Comparison of ENCODE assay signal across 14 cellular contexts in the genomic region with DNA sequence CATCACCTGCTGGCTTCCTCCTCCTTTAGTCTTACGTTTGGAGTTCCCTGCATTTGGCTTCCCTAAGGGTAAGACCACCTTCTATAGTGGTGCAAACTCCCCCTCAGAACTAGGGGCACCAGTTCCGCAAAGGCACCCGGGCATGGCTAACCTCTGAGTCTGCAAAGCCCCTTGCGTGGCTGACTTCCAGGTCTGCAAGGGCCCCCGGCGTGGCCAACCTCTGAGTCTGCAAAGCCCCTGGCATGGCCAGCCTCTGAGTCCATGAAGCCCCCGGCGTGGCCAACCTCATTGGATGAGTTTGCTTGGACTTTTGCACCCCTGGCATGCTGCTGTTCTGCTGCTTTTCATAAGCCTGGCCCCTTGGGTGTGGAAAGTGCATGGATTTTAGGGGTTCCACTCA. TPM values are rescaled to one million over a fixed set of nuclear protein-coding genes. Genes with fewer than 3 reads are reported as not detected.
A peak's percentile ranks its signal among the peaks of the same experiment; 100 is the strongest.
DNase-seq lines count a peak whose midpoint lies in the region; ATAC-seq and TF ChIP-seq lines count a peak whose summit lies in the region.
"Had no signal": no experiment of that assay in that cellular context is flagged by ENCODE, and none has a peak within 500 bp of the region (broad histone marks: within the 10 kb centered on the region; RNA-seq: fewer than 3 reads in every experiment).

No MANE protein-coding gene starts in this region.

- H3K4me1 ChIP-seq in HEK293 (ENCODE audit: control insufficient read depth, insufficient read depth, low read length) (peaks cover 8% of the 10 kb centered on the region), lower lobe of right lung (peaks cover 8% of the 10 kb centered on the region), spleen (peaks cover 0 to 33% (median 22%) of the 10 kb centered on the region in 6 donors), HAP-1 (peaks cover 9% of the 10 kb centered on the region)
- H3K4me1 ChIP-seq: A549, Caco-2 had no signal

- no peak overlapping the region for H3K4me3 Mint-ChIP-seq in central memory CD8-positive, alpha-beta T cell
- H3K4me3 Mint-ChIP-seq: CD8-positive, alpha-beta memory T cell had no signal

- no peak for TF ChIP-seq POLR2A in spleen (IDR thresholded peaks at IDR 0.05)

- no peaks in the 10 kb centered on the region for H3K27me3 ChIP-seq in lower lobe of right lung (ENCODE audit: low read depth)
- H3K27me3 ChIP-seq in spleen (replicated peaks in 1 of 7): peaks cover 0 to 42% (median 1%) of the 10 kb centered on the region in 7 donors
- peaks cover 5% of the 10 kb centered on the region; the same call in 1 of the 2 replicates for H3K27me3 ChIP-seq in HAP-1 (ENCODE audit: low read depth)

- POLR2A ChIA-PET in HEK293 (lab: Yijun Ruan, JAX): no interaction called here

- CTCF ChIA-PET in HEK293 (lab: Yijun Ruan, JAX): interaction anchor here (1.1 kb wide), 1 partner anchor 56 kb away, joined by 3 read pairs; no protein-coding TSS in a partner anchor

- H3K9me3 ChIP-seq in HEK293 (ENCODE audit: control insufficient read depth, insufficient read depth, low read depth, low read length) (no peaks in the 10 kb centered on the region), lower lobe of right lung (no peaks in the 10 kb centered on the region), spleen (peaks cover 0 to 6% (median 0%) of the 10 kb centered on the region in 8 donors), HAP-1 (no peaks in the 10 kb centered on the region)
- H3K9me3 ChIP-seq: A549, Caco-2 had no signal

- H3K4me3 ChIP-seq in HEK293 (ENCODE audit: low read depth, low read length) (no peak overlapping the region), lower lobe of right lung (no peak overlapping the region), spleen (no peak overlapping the region), HAP-1 (no peak overlapping the region)
- H3K4me3 ChIP-seq: A549 had no signal

- no peaks in the 10 kb centered on the region for H3K36me3 ChIP-seq in HEK293 (ENCODE audit: control insufficient read depth in 2 of 2, insufficient read depth in 1 of 2, low read length in 2 of 2)
- H3K36me3 ChIP-seq in lower lobe of right lung: no peaks in the 10 kb centered on the region
- H3K36me3 ChIP-seq in spleen: no peaks in the 10 kb centered on the region
- H3K36me3 ChIP-seq in HAP-1 (replicated peaks): no peaks in the 10 kb centered on the region

- TF ChIP-seq CTCF in HEK293 (tag by site-specific recombination; IDR thresholded peaks at IDR 0.05) (no peak), lower lobe of right lung (IDR thresholded peaks at IDR 0.05) (no peak), spleen (IDR thresholded peaks at IDR 0.05 in 8 of 11, conservative IDR thresholded peaks at IDR 0.05 in 3 of 11) (no peak)

- peak overlapping the region; percentile 29 for H3K27ac Mint-ChIP-seq in central memory CD8-positive, alpha-beta T cell (ENCODE audit: low read depth)
- H3K27ac Mint-ChIP-seq: CD8-positive, alpha-beta memory T cell had no signal

- no peaks in the 10 kb centered on the region for H3K9me3 Mint-ChIP-seq in central memory CD8-positive, alpha-beta T cell
- H3K9me3 Mint-ChIP-seq: CD8-positive, alpha-beta memory T cell had no signal

- intact Hi-C loops in lower lobe of right lung (cut with DNase I): no loop called here
- intact Hi-C loops in spleen (cut with DNase I; ENCODE audit: low total_unique reads): no loop called here

- H3K36me3 Mint-ChIP-seq in central memory CD8-positive, alpha-beta T cell (ENCODE audit: insufficient read depth): peaks cover 4% of the 10 kb centered on the region

- in situ Hi-C loops in HAP-1 (cut with MboI; ENCODE audit: low sequenced_read_pairs): no loop called here

- H3K27ac ChIP-seq in HEK293 (ENCODE audit: extremely low read depth, low read depth, low read length) (no peak overlapping the region), lower lobe of right lung (no peak overlapping the region), spleen (no peak overlapping the region)
- H3K27ac ChIP-seq: A549 had no signal

- ATAC-seq in central memory CD8-positive, alpha-beta T cell (replicated peaks; ENCODE audit: extremely low read depth, poor library complexity, severe bottlenecking): no peak
- ATAC-seq in lower lobe of right lung: no peak
- no peak for ATAC-seq in HG03565 (IDR thresholded peaks at IDR 0.05; ENCODE audit: unreplicated experiment)
- ATAC-seq: A549, HCT116 had no signal

- H3K27me3 Mint-ChIP-seq in central memory CD8-positive, alpha-beta T cell: no peaks in the 10 kb centered on the region
- H3K27me3 Mint-ChIP-seq: CD8-positive, alpha-beta memory T cell had no signal

- WGBS in spleen, 5 donors: 81 to 96% (median 85%) methylated on average over 8 of the region's 8 CpGs

- peaks cover 15% of the 10 kb centered on the region for H3K4me1 Mint-ChIP-seq in central memory CD8-positive, alpha-beta T cell

- no peak for DNase-seq in central memory CD8-positive, alpha-beta T cell (ENCODE audit: low spot score in 2 of 2)
- DNase-seq in lower lobe of right lung: peak; percentile 44
- peak; percentile 47 for DNase-seq in spleen
- no peak for DNase-seq in hepatic stellate cell (ENCODE audit: low spot score)
- no peak for DNase-seq in HAP-1 (ENCODE audit: low spot score in 2 of 2)
- DNase-seq: Caco-2; CD8-positive, alpha-beta memory T cell; DND-41; GDM1; IMR-90 had no signal

TF ChIP-seq in HEK293, 187 proteins besides CTCF, POLR2A, EP300 and RAD21:
- TF ChIP-seq ZNF248 (tag by site-specific recombination; IDR thresholded peaks at IDR 0.05): no peak
- peak; percentile 66; the same call in 1 of the 2 replicates for TF ChIP-seq ZNF449 (tag by site-specific recombination; IDR thresholded peaks at IDR 0.05)
- TF ChIP-seq RBAK (tag by site-specific recombination; IDR thresholded peaks at IDR 0.05): no peak

RNA-seq across cellular contexts. Expression of gene MCF2L, which starts 5.1 kb away (rescaled TPM):
- total RNA-seq in lower lobe of right lung: 42.4 TPM
- 10 to 100 TPM in 6 of 7 donors, 1 to 10 TPM in 1; 6.6 to 21.4 (median 16.5) TPM for total RNA-seq in spleen
- polyA plus RNA-seq in spleen: 1 to 10 TPM; 4.3 to 9.0 (median 4.7) TPM
- polyA plus RNA-seq: IMR-90 had no signal

Comparison
In these comparisons a context has a peak if more than half of its experiments do, and no peak if none do; other contexts are left out.
1. DNase-seq: peak in lower lobe of right lung (single experiment) and spleen (single experiment); none in central memory CD8-positive, alpha-beta T cell (0 of 2), hepatic stellate cell (single experiment) and HAP-1 (0 of 2).